Comparison of ENCODE assay signal across 23 cellular contexts in genomic region chr1:45834689-45835088, GRCh38. TPM values are rescaled to one million over a fixed set of nuclear protein-coding genes. Genes with fewer than 3 reads are reported as not detected.
DNase-seq lines count a peak whose midpoint lies in the region; ATAC-seq and TF ChIP-seq lines count a peak whose summit lies in the region.
"Had no signal": no experiment of that assay in that cellular context is flagged by ENCODE, and none has a peak within 500 bp of the region (broad histone marks: within the 10 kb centered on the region; RNA-seq: fewer than 3 reads in every experiment).

No MANE protein-coding gene starts in this region.

- intact Hi-C loops in prostate gland (cut with DNase I) = no loop called here

- H3K4me2 ChIP-seq in DOHH2 (ENCODE audit: low read length) (peak overlapping the region; percentile 92), SU-DHL-6 (ENCODE audit: low read depth, low read length, poor library complexity, severe bottlenecking) (no peak overlapping the region)
- H3K4me2 ChIP-seq: A549 had no signal

- H3K4me3 ChIP-seq in DOHH2 (ENCODE audit: low read length) (peak overlapping the region; percentile 55), SU-DHL-6 (ENCODE audit: insufficient read depth, low read length, poor library complexity, severe bottlenecking) (no peak overlapping the region), prostate gland (no peak overlapping the region)
- H3K4me3 ChIP-seq: A549, GM12878, GM23248 had no signal

- H3K9ac ChIP-seq in SU-DHL-6 (ENCODE audit: low read length) = no peak overlapping the region
- H3K9ac ChIP-seq: GM23248 had no signal

- H3K9me3 ChIP-seq in DOHH2 (ENCODE audit: control insufficient read depth, insufficient read depth, low read length) = no peaks in the 10 kb centered on the region
- H3K9me3 ChIP-seq in SU-DHL-6 (ENCODE audit: insufficient read depth, low read length) = no peaks in the 10 kb centered on the region
- H3K9me3 ChIP-seq in prostate gland = no peaks in the 10 kb centered on the region
- H3K9me3 ChIP-seq: A549, Caco-2 had no signal

- H2AFZ ChIP-seq in SU-DHL-6 (ENCODE audit: low read depth, low read length, severe bottlenecking) = no peak overlapping the region
- H2AFZ ChIP-seq: GM23248 had no signal

- TF ChIP-seq CTCF in DOHH2 (IDR thresholded peaks at IDR 0.05; ENCODE audit: low read depth, low read length, poor library complexity, severe bottlenecking) = no peak
- TF ChIP-seq CTCF in SU-DHL-6 (IDR thresholded peaks at IDR 0.05; ENCODE audit: insufficient read depth, low read length, poor library complexity, severe bottlenecking) = no peak
- TF ChIP-seq CTCF in prostate gland (IDR thresholded peaks at IDR 0.05) = no peak

- TF ChIP-seq POLR2A in prostate gland (IDR thresholded peaks at IDR 0.05) = no peak

- H3F3A ChIP-seq in DOHH2 (ENCODE audit: control insufficient read depth, insufficient read depth) (peaks cover 70% of the 10 kb centered on the region), SU-DHL-6 (ENCODE audit: insufficient read depth) (peaks cover 84% of the 10 kb centered on the region)

- DNase-seq in NCI-H526 (lab: John Stamatoyannopoulos, UW) (peak; percentile 90 to 97), prostate gland (ENCODE audit: low spot score) (peak; percentile 16), activated gamma-delta T cell treated with Interleukin-2 at 50 U/mL for 16 hours (no peak), D341Med (ENCODE audit: low spot score) (no peak)
- DNase-seq: AML-193; Caco-2; CD4-positive, alpha-beta T cell; DMS153; DMS79 treated with DMSO at 0.1 percent for 48 hours; EL; GM23248; H7; HFFc6; KG1 had no signal

- H3K79me2 ChIP-seq in DOHH2 (ENCODE audit: control insufficient read depth, low read length) (peaks cover 92% of the 10 kb centered on the region), SU-DHL-6 (ENCODE audit: insufficient read depth, low read length) (peaks cover 53% of the 10 kb centered on the region)

- H3K27me3 ChIP-seq in DOHH2 (ENCODE audit: control insufficient read depth, low read length) (no peaks in the 10 kb centered on the region), SU-DHL-6 (ENCODE audit: low read length) (no peaks in the 10 kb centered on the region), prostate gland (replicated peaks; ENCODE audit: insufficient read depth) (no peaks in the 10 kb centered on the region)

- ATAC-seq in GM18858 (IDR thresholded peaks at IDR 0.05; ENCODE audit: unreplicated experiment) = no peak
- ATAC-seq: A549, GM12878, HCT116, HepG2 had no signal

- 63% methylated on average over 1 of the region's 1 CpG for WGBS in prostate gland

- peak overlapping the region; percentile 97 for H3K27ac ChIP-seq in DOHH2 (ENCODE audit: low read depth, low read length)
- peak overlapping the region; percentile 96 for H3K27ac ChIP-seq in SU-DHL-6 (ENCODE audit: low read depth, low read length)
- no peak overlapping the region for H3K27ac ChIP-seq in prostate gland
- H3K27ac ChIP-seq: 22Rv1, A549, C4-2B, GM23248 had no signal

- no peaks in the 10 kb centered on the region for H3K9me2 ChIP-seq in DOHH2 (replicated peaks; ENCODE audit: control insufficient read depth, low read length)
- H3K9me2 ChIP-seq in SU-DHL-6 (replicated peaks; ENCODE audit: insufficient read depth, low read length) = no peaks in the 10 kb centered on the region

- H4K20me1 ChIP-seq in DOHH2 (ENCODE audit: control insufficient read depth, insufficient read depth, low read depth, low read length) (no peaks in the 10 kb centered on the region), SU-DHL-6 (ENCODE audit: low read depth, low read length) (no peaks in the 10 kb centered on the region)

- H3K4me1 ChIP-seq in DOHH2 (ENCODE audit: control insufficient read depth, low read length) (peaks cover 96% of the 10 kb centered on the region), prostate gland (replicated peaks) (no peaks in the 10 kb centered on the region)
- H3K4me1 ChIP-seq: Caco-2 had no signal

- peaks cover 82% of the 10 kb centered on the region for H3K36me3 ChIP-seq in DOHH2 (ENCODE audit: control insufficient read depth, low read length)
- peaks cover 22% of the 10 kb centered on the region for H3K36me3 ChIP-seq in SU-DHL-6 (ENCODE audit: low read length)
- no peaks in the 10 kb centered on the region for H3K36me3 ChIP-seq in prostate gland

RNA-seq across cellular contexts. Expression of gene MAST2, which starts 31.3 kb away (rescaled TPM):
- total RNA-seq in prostate gland = 10 to 100 TPM; 25.2 to 81.3 TPM

Comparison
In these comparisons a context has a peak if more than half of its experiments do, and no peak if none do; other contexts are left out.
1. H3K27ac ChIP-seq: peak in DOHH2 (single experiment) and SU-DHL-6 (single experiment); none in prostate gland (0 of 2).
2. DNase-seq: peak in NCI-H526 (2 of 2) and prostate gland (single experiment); none in activated gamma-delta T cell treated with Interleukin-2 at 50 U/mL for 16 hours (single experiment) and D341Med (single experiment).